In the genomic region with DNA sequence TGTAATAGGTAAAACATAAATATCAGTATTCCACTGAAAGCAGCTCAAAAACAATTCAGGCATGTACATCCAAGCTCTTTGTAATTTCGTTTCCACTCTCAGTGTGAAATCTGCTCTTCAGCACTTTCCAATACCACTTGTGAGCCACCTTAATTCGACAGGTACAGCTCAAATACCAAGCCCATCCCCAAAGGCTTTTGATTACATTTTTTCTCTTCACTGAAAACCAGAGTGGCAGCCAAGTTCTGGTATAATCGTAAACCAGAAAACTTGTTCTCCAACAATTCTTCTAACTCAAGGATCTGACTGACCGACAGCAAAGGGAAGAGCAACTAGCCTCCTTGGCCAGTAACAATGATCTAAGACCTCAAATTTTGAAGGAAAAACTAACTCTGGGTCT, we compare ENCODE assay signal across 20 cellular contexts. TPM values are rescaled to one million over a fixed set of nuclear protein-coding genes. Genes with fewer than 3 reads are reported as not detected.
DNase-seq lines count a peak whose midpoint lies in the region; ATAC-seq, FAIRE-seq and TF ChIP-seq lines count a peak whose summit lies in the region.
"Had no signal": no experiment of that assay in that cellular context is flagged by ENCODE, and none has a peak within 500 bp of the region (broad histone marks: within the 10 kb centered on the region; RNA-seq: fewer than 3 reads in every experiment).

No MANE protein-coding gene starts in this region.

- FAIRE-seq in GM12891 (lab: Jason Lieb, UNC), result no peak
- FAIRE-seq: HepG2 had no signal

- no peaks in the 10 kb centered on the region for H3K27me3 Mint-ChIP-seq in activated T-cell treated with anti-CD3 and anti-CD28 coated beads, Interleukin-2, amount 50 U/mL, for 24 hours
- H3K27me3 Mint-ChIP-seq in activated T-cell treated with anti-CD3 and anti-CD28 coated beads, Interleukin-2, amount 50 U/mL, for 4 hours (ENCODE audit: low read depth), result no peaks in the 10 kb centered on the region
- H3K27me3 Mint-ChIP-seq: CD4-positive, alpha-beta T cell had no signal

- peaks cover 13% of the 10 kb centered on the region for H3K4me1 Mint-ChIP-seq in activated T-cell treated with anti-CD3 and anti-CD28 coated beads, Interleukin-2, amount 50 U/mL, for 24 hours (ENCODE audit: low read depth)
- peaks cover 10% of the 10 kb centered on the region for H3K4me1 Mint-ChIP-seq in activated T-cell treated with anti-CD3 and anti-CD28 coated beads, Interleukin-2, amount 50 U/mL, for 4 hours (ENCODE audit: low read depth)

- no peaks in the 10 kb centered on the region for H3K27me3 ChIP-seq in parathyroid adenoma (ENCODE audit: control insufficient read depth, insufficient read depth, low read length)
- H3K27me3 ChIP-seq: BE2C, Peyer's patch had no signal

- H3K27ac Mint-ChIP-seq in activated T-cell treated with anti-CD3 and anti-CD28 coated beads, Interleukin-2, amount 50 U/mL, for 24 hours, result peak overlapping the region; percentile 9
- H3K27ac Mint-ChIP-seq: CD4-positive, alpha-beta T cell; HFFc6 had no signal

- peaks cover 48% of the 10 kb centered on the region for H3K36me3 Mint-ChIP-seq in activated T-cell treated with anti-CD3 and anti-CD28 coated beads, Interleukin-2, amount 50 U/mL, for 24 hours (ENCODE audit: low read depth)
- H3K36me3 Mint-ChIP-seq in activated T-cell treated with anti-CD3 and anti-CD28 coated beads, Interleukin-2, amount 50 U/mL, for 4 hours (ENCODE audit: insufficient read depth), result peaks cover 18% of the 10 kb centered on the region

- no peak for DNase-seq in activated T-cell treated with anti-CD3 and anti-CD28 coated beads, Interleukin-2, amount 50 U/mL, for 24 hours
- no peak for DNase-seq in activated T-cell treated with anti-CD3 and anti-CD28 coated beads, Interleukin-2, amount 50 U/mL, for 4 hours
- no peak for DNase-seq in GM12891 (ENCODE audit: insufficient read length, low spot score)
- DNase-seq in NCI-H524 treated with DMSO at 0.1 percent for 48 hours (lab: John Stamatoyannopoulos, UW), result no peak
- DNase-seq: 8988T; BE2C; CD4-positive, alpha-beta T cell; HFFc6; NCI-H1436; NCI-H2029; NCI-H2227 treated with DMSO at 0.1 percent for 48 hours; NCI-H524 had no signal

- H3K79me2 ChIP-seq in parathyroid adenoma, result peaks cover 7% of the 10 kb centered on the region

- no peaks in the 10 kb centered on the region for H3K9me3 Mint-ChIP-seq in activated T-cell treated with anti-CD3 and anti-CD28 coated beads, Interleukin-2, amount 50 U/mL, for 24 hours
- no peaks in the 10 kb centered on the region for H3K9me3 Mint-ChIP-seq in activated T-cell treated with anti-CD3 and anti-CD28 coated beads, Interleukin-2, amount 50 U/mL, for 4 hours
- H3K9me3 Mint-ChIP-seq: CD4-positive, alpha-beta T cell; HFFc6 had no signal

- no peak overlapping the region for H3K4me3 ChIP-seq in parathyroid adenoma (ENCODE audit: low read depth, low read length)
- H3K4me3 ChIP-seq: Peyer's patch had no signal

- H3K9ac ChIP-seq in parathyroid adenoma, result no peak overlapping the region
- H3K9ac ChIP-seq: KMS-11 had no signal

- H3K36me3 ChIP-seq in parathyroid adenoma (ENCODE audit: control insufficient read depth, insufficient read depth, low read length), result no peaks in the 10 kb centered on the region
- H3K36me3 ChIP-seq: BE2C had no signal

- ATAC-seq in activated T-cell treated with anti-CD3 and anti-CD28 coated beads, Interleukin-2, amount 50 U/mL, for 4 hours, result no peak
- ATAC-seq in esophagus mucosa (peak; percentile 11), HG02642 (IDR thresholded peaks at IDR 0.05; ENCODE audit: poor library complexity, unreplicated experiment) (no peak), GM19328 (IDR thresholded peaks at IDR 0.05; ENCODE audit: unreplicated experiment) (no peak)
- ATAC-seq: HepG2, Right ventricle myocardium inferior had no signal

- peak overlapping the region; percentile 24 for H3K4me2 ChIP-seq in parathyroid adenoma (ENCODE audit: low read length)
- H3K4me2 ChIP-seq: KMS-11 had no signal

- no peak overlapping the region for H3K27ac ChIP-seq in parathyroid adenoma
- H3K27ac ChIP-seq: KMS-11, Peyer's patch had no signal

- no peak overlapping the region for H2AFZ ChIP-seq in parathyroid adenoma

- H3K9me3 ChIP-seq in parathyroid adenoma (ENCODE audit: control insufficient read depth, low read length), result no peaks in the 10 kb centered on the region
- H3K9me3 ChIP-seq: BE2C, Peyer's patch had no signal

- no peak for TF ChIP-seq POLR2A in GM12891 (IDR thresholded peaks at IDR 0.05; ENCODE audit: low read depth, low read length)

- H3K4me1 ChIP-seq in parathyroid adenoma, result no peaks in the 10 kb centered on the region
- H3K4me1 ChIP-seq: BE2C, Peyer's patch had no signal

- TF ChIP-seq CTCF in parathyroid adenoma (IDR thresholded peaks at IDR 0.05), result no peak

- no peak overlapping the region for H3K4me3 Mint-ChIP-seq in activated T-cell treated with anti-CD3 and anti-CD28 coated beads, Interleukin-2, amount 50 U/mL, for 24 hours
- no peak overlapping the region for H3K4me3 Mint-ChIP-seq in activated T-cell treated with anti-CD3 and anti-CD28 coated beads, Interleukin-2, amount 50 U/mL, for 4 hours
- H3K4me3 Mint-ChIP-seq: CD4-positive, alpha-beta T cell; HFFc6 had no signal

TF ChIP-seq in GM12891, 5 proteins besides CTCF, POLR2A, EP300 and RAD21:
- TF ChIP-seq POU2F2 (IDR thresholded peaks at IDR 0.05; ENCODE audit: low read depth, low read length), result no peak
- no peak for TF ChIP-seq TAF1 (IDR thresholded peaks at IDR 0.05; ENCODE audit: low read depth, low read length)
- no peak for TF ChIP-seq POLR2AphosphoS5 (IDR thresholded peaks at IDR 0.05; ENCODE audit: low read depth, low read length)
- TF ChIP-seq PAX5 (IDR thresholded peaks at IDR 0.05; ENCODE audit: insufficient read depth, low read length, severe bottlenecking), result no peak
- no peak for TF ChIP-seq SPI1 (IDR thresholded peaks at IDR 0.05; ENCODE audit: low read depth, low read length)

RNA-seq across cellular contexts. Expression of gene FBXO42, which starts 36.8 kb away (rescaled TPM):
- total RNA-seq in activated T-cell treated with anti-CD3 and anti-CD28 coated beads, Interleukin-2, amount 50 U/mL, for 4 hours, result 10 to 100 TPM; 12.4 to 14.3 (median 13.4) TPM
- total RNA-seq in esophagus mucosa, result 11.9 TPM
- polyA plus RNA-seq in GM12891 (2012; ENCODE audit: low read depth, missing spikeins), result 12.0 TPM

RNA-seq across cellular contexts. Expression of gene SZRD1, which starts 51.6 kb away (rescaled TPM):
- 100 to 1,000 TPM; 194 to 215 (median 212) TPM for total RNA-seq in activated T-cell treated with anti-CD3 and anti-CD28 coated beads, Interleukin-2, amount 50 U/mL, for 4 hours
- total RNA-seq in esophagus mucosa, result 89.9 TPM
- polyA plus RNA-seq in GM12891 (2012; ENCODE audit: low read depth, missing spikeins), result 102 TPM
